ENCODE assay signal across 11 cellular contexts in genomic region chr2:58866040-58866439, GRCh38.
DNase-seq lines count a peak whose midpoint lies in the region; ATAC-seq and TF ChIP-seq lines count a peak whose summit lies in the region.
"Had no signal": no experiment of that assay in that cellular context is flagged by ENCODE, and none has a peak within 500 bp of the region (broad histone marks: within the 10 kb centered on the region; RNA-seq: fewer than 3 reads in every experiment).

No MANE protein-coding gene starts in this region.

- no peaks in the 10 kb centered on the region for H4K20me1 ChIP-seq in OCI-LY3 (ENCODE audit: insufficient read depth, low read length)

- ATAC-seq in activated T-cell treated with anti-CD3 and anti-CD28 coated beads, Interleukin-2, amount 50 U/mL, for 72 hours (replicated peaks in 1 of 2), result peak; percentile 62 to 79
- ATAC-seq in HG03045 (IDR thresholded peaks at IDR 0.05; ENCODE audit: unreplicated experiment), result peak; percentile 35
- ATAC-seq in stimulated activated naive CD8-positive, alpha-beta T cell treated with anti-CD3 and anti-CD28 coated beads, Interleukin-15, Interleukin-2, amounts not matched to agents 100 U/mL and 50 U/mL, for 24 hours, result peak; percentile 67
- ATAC-seq in left colon, result no peak

- H3K36me3 Mint-ChIP-seq in activated T-cell treated with anti-CD3 and anti-CD28 coated beads, Interleukin-2, amount 50 U/mL, for 72 hours (ENCODE audit: insufficient read depth in 2 of 2), result no peaks in the 10 kb centered on the region
- no peaks in the 10 kb centered on the region for H3K36me3 Mint-ChIP-seq in activated T-cell treated with anti-CD3 and anti-CD28 coated beads, Interleukin-2, amount 50 U/mL, for 24 hours (ENCODE audit: low read depth)
- H3K36me3 Mint-ChIP-seq: IgD-negative memory B cell had no signal

- H3K9ac ChIP-seq in OCI-LY3 (ENCODE audit: low read length), result no peak overlapping the region

- no peak for TF ChIP-seq CTCF in OCI-LY3 (IDR thresholded peaks at IDR 0.05; ENCODE audit: low read depth, low read length)

- H3K4me3 Mint-ChIP-seq in activated T-cell treated with anti-CD3 and anti-CD28 coated beads, Interleukin-2, amount 50 U/mL, for 72 hours, result peak overlapping the region in 1 of 2 donors; percentile 33
- no peak overlapping the region for H3K4me3 Mint-ChIP-seq in activated T-cell treated with anti-CD3 and anti-CD28 coated beads, Interleukin-2, amount 50 U/mL, for 24 hours
- H3K4me3 Mint-ChIP-seq: IgD-negative memory B cell had no signal

- H3K4me1 Mint-ChIP-seq in activated T-cell treated with anti-CD3 and anti-CD28 coated beads, Interleukin-2, amount 50 U/mL, for 72 hours (ENCODE audit: low read depth), result peaks cover 18% of the 10 kb centered on the region
- H3K4me1 Mint-ChIP-seq in activated T-cell treated with anti-CD3 and anti-CD28 coated beads, Interleukin-2, amount 50 U/mL, for 24 hours (ENCODE audit: low read depth), result peaks cover 7% of the 10 kb centered on the region

- peaks cover 0 to 5% of the 10 kb centered on the region in 2 donors for H3K9me3 Mint-ChIP-seq in activated T-cell treated with anti-CD3 and anti-CD28 coated beads, Interleukin-2, amount 50 U/mL, for 72 hours
- H3K9me3 Mint-ChIP-seq in activated T-cell treated with anti-CD3 and anti-CD28 coated beads, Interleukin-2, amount 50 U/mL, for 24 hours, result peaks cover 2% of the 10 kb centered on the region

- no peaks in the 10 kb centered on the region for H3K27me3 ChIP-seq in OCI-LY3 (ENCODE audit: low read depth, low read length)
- H3K27me3 ChIP-seq: ascending aorta, sigmoid colon had no signal

- H3K27me3 Mint-ChIP-seq in activated T-cell treated with anti-CD3 and anti-CD28 coated beads, Interleukin-2, amount 50 U/mL, for 72 hours (ENCODE audit: low read depth), result peaks cover 9% of the 10 kb centered on the region
- no peaks in the 10 kb centered on the region for H3K27me3 Mint-ChIP-seq in activated T-cell treated with anti-CD3 and anti-CD28 coated beads, Interleukin-2, amount 50 U/mL, for 24 hours

- no peaks in the 10 kb centered on the region for H3K9me3 ChIP-seq in OCI-LY3 (ENCODE audit: insufficient read depth, low read length)
- H3K9me3 ChIP-seq: ascending aorta, sigmoid colon had no signal

- H3K4me1 ChIP-seq in OCI-LY3 (ENCODE audit: low read length), result peaks cover 61% of the 10 kb centered on the region
- H3K4me1 ChIP-seq: ascending aorta, sigmoid colon had no signal

- H3K4me3 ChIP-seq in OCI-LY3 (ENCODE audit: low read length), result peak overlapping the region; percentile 9
- H3K4me3 ChIP-seq: ascending aorta, sigmoid colon had no signal

- H3K79me2 ChIP-seq in OCI-LY3 (ENCODE audit: low read length), result no peaks in the 10 kb centered on the region

- intact Hi-C loops in head of caudate nucleus (cut with DNase I), result no loop called here
- intact Hi-C loops in left colon (cut with DNase I, micrococcal nuclease), result no loop called here

- peak overlapping the region; percentile 53 for H3K4me2 ChIP-seq in OCI-LY3 (ENCODE audit: low read length)

- no peak overlapping the region for H2AFZ ChIP-seq in OCI-LY3 (ENCODE audit: low read depth, low read length)

- no peak overlapping the region for H3K27ac Mint-ChIP-seq in activated T-cell treated with anti-CD3 and anti-CD28 coated beads, Interleukin-2, amount 50 U/mL, for 72 hours
- no peak overlapping the region for H3K27ac Mint-ChIP-seq in activated T-cell treated with anti-CD3 and anti-CD28 coated beads, Interleukin-2, amount 50 U/mL, for 24 hours
- H3K27ac Mint-ChIP-seq: IgD-negative memory B cell had no signal

- DNase-seq in activated T-cell treated with anti-CD3 and anti-CD28 coated beads, Interleukin-2, amount 50 U/mL, for 72 hours, result peak; percentile 6 to 26
- no peak for DNase-seq in activated T-cell treated with anti-CD3 and anti-CD28 coated beads, Interleukin-2, amount 50 U/mL, for 24 hours
- DNase-seq in stimulated activated naive CD8-positive, alpha-beta T cell treated with anti-CD3 and anti-CD28 coated beads, Interleukin-15, Interleukin-2, amounts not matched to agents 100 U/mL and 50 U/mL, for 24 hours, result peak; percentile 7
- DNase-seq in head of caudate nucleus (no peak), left colon (no peak), hypothalamus (lab: John Stamatoyannopoulos, UW) (no peak)
- DNase-seq: sigmoid colon had no signal

- H3K27ac ChIP-seq in OCI-LY3 (ENCODE audit: low read length), result peak overlapping the region; percentile 76
- H3K27ac ChIP-seq: ascending aorta, sigmoid colon had no signal

- H3K36me3 ChIP-seq in OCI-LY3 (replicated peaks; ENCODE audit: low read depth, low read length), result no peaks in the 10 kb centered on the region
- H3K36me3 ChIP-seq: ascending aorta, sigmoid colon had no signal

Comparison
In these comparisons a context has a peak if more than half of its experiments do, and no peak if none do; other contexts are left out.
1. DNase-seq: peak in activated T-cell treated with anti-CD3 and anti-CD28 coated beads, Interleukin-2, amount 50 U/mL, for 72 hours (2 of 2) and stimulated activated naive CD8-positive, alpha-beta T cell treated with anti-CD3 and anti-CD28 coated beads, Interleukin-15, Interleukin-2, amounts not matched to agents 100 U/mL and 50 U/mL, for 24 hours (single experiment); none in activated T-cell treated with anti-CD3 and anti-CD28 coated beads, Interleukin-2, amount 50 U/mL, for 24 hours (single experiment), head of caudate nucleus (0 of 42), left colon (0 of 2) and hypothalamus (0 of 51).